8 cellular contexts compared by ENCODE assay signal in genomic region chr6:26659042-26659359, GRCh38. TPM values are rescaled to one million over a fixed set of nuclear protein-coding genes. Genes with fewer than 3 reads are reported as not detected.
DNase-seq lines count a peak whose midpoint lies in the region; TF ChIP-seq lines count a peak whose summit lies in the region.

No MANE protein-coding gene starts in this region.

- H3K4me3 Mint-ChIP-seq in nephron progenitor cell, result peak overlapping the region; percentile 86

- peaks cover 4 to 25% (median 20%) of the 10 kb centered on the region in 11 experiments; a peak in 17 of 22 replicates for H3K9me3 ChIP-seq in BLaER1 treated with 17β-estradiol and CSF1 and Interleukin-3, amounts not matched to agents 10 nM and 100 nM (replicated peaks in 1 of 11)
- H3K9me3 ChIP-seq in MG63 (no peaks in the 10 kb centered on the region), ectodermal cell (ENCODE audit: control insufficient read depth, low read length) (no peaks in the 10 kb centered on the region)

- peaks cover 29 to 46% (median 40%) of the 10 kb centered on the region in 11 experiments for H3K36me3 ChIP-seq in BLaER1 treated with 17β-estradiol and CSF1 and Interleukin-3, amounts not matched to agents 10 nM and 100 nM
- H3K36me3 ChIP-seq in MG63 (peaks cover 21% of the 10 kb centered on the region), ectodermal cell (ENCODE audit: control insufficient read depth, insufficient read depth, low read length) (peaks cover 11% of the 10 kb centered on the region)

- peak overlapping the region; percentile 68 to 96 (median 88) for H3K4me2 ChIP-seq in BLaER1 treated with 17β-estradiol and CSF1 and Interleukin-3, amounts not matched to agents 10 nM and 100 nM

- H3K27me3 ChIP-seq in BLaER1 treated with 17β-estradiol and CSF1 and Interleukin-3, amounts not matched to agents 10 nM and 100 nM, result no peaks in the 10 kb centered on the region
- H3K27me3 ChIP-seq in MG63, result no peaks in the 10 kb centered on the region; the same call in 1 of the 2 replicates
- peaks cover 32% of the 10 kb centered on the region for H3K27me3 ChIP-seq in ectodermal cell (ENCODE audit: control insufficient read depth, insufficient read depth, low read length, poor library complexity, severe bottlenecking)

- DNase-seq in MG63 (no peak), nephron progenitor cell (no peak), middle frontal gyrus (ENCODE audit: extremely low spot score, low spot score) (no peak), DMS 273 treated with DMSO at 0.1 percent for 48 hours (lab: John Stamatoyannopoulos, UW) (no peak), NCI-H187 (lab: John Stamatoyannopoulos, UW) (no peak), head of caudate nucleus (no peak)

- H3K9ac ChIP-seq in BLaER1 treated with 17β-estradiol and CSF1 and Interleukin-3, amounts not matched to agents 10 nM and 100 nM, result peak overlapping the region; percentile 77 to 90 (median 85)

- peak overlapping the region; percentile 78 to 86 (median 84) for H3K27ac ChIP-seq in BLaER1 treated with 17β-estradiol and CSF1 and Interleukin-3, amounts not matched to agents 10 nM and 100 nM
- H3K27ac ChIP-seq in ectodermal cell (ENCODE audit: insufficient read depth, low read depth, low read length, poor library complexity, severe bottlenecking), result no peak overlapping the region

- peaks cover 13 to 31% (median 18%) of the 10 kb centered on the region in 10 experiments for H3K4me1 ChIP-seq in BLaER1 treated with 17β-estradiol and CSF1 and Interleukin-3, amounts not matched to agents 10 nM and 100 nM
- peaks cover 8% of the 10 kb centered on the region for H3K4me1 ChIP-seq in ectodermal cell (ENCODE audit: control insufficient read depth, insufficient read depth, low read length)

- peaks cover 44% of the 10 kb centered on the region for H3K36me3 Mint-ChIP-seq in nephron progenitor cell (ENCODE audit: low read depth)

- H3K27me3 Mint-ChIP-seq in nephron progenitor cell (ENCODE audit: low read depth, poor library complexity), result peaks cover 33% of the 10 kb centered on the region

- peak overlapping the region; percentile 62 to 86 (median 82) for H3K4me3 ChIP-seq in BLaER1 treated with 17β-estradiol and CSF1 and Interleukin-3, amounts not matched to agents 10 nM and 100 nM
- H3K4me3 ChIP-seq in MG63 (peak overlapping the region; percentile 81), ectodermal cell (ENCODE audit: insufficient read depth, low read depth, low read length) (peak overlapping the region; percentile 83)

- 0 to 2% methylated on average over 7 of the region's 7 CpGs for WGBS in ectodermal cell, 2 experiments

- H3K27ac Mint-ChIP-seq in nephron progenitor cell, result peak overlapping the region; percentile 41

- intact Hi-C loops in head of caudate nucleus (cut with DNase I), result loop anchor here (2.0 kb wide), 1 partner anchor 62 kb away; the partner anchor contains the start of gene ABT1

- no peak for TF ChIP-seq CTCF in nephron progenitor cell (IDR thresholded peaks at IDR 0.05)

- H3K4me1 Mint-ChIP-seq in nephron progenitor cell, result peaks cover 25% of the 10 kb centered on the region

- peaks cover 0 to 12% (median 0%) of the 10 kb centered on the region in 11 experiments; a peak in 6 of 22 replicates for H4K20me1 ChIP-seq in BLaER1 treated with 17β-estradiol and CSF1 and Interleukin-3, amounts not matched to agents 10 nM and 100 nM

- H3K9me3 Mint-ChIP-seq in nephron progenitor cell, result peaks cover 13% of the 10 kb centered on the region

RNA-seq across cellular contexts. Expression of gene ZNF322, which starts 0.5 kb away (rescaled TPM):
- 9.1 and 11.8 TPM in 2 replicates for total RNA-seq in MG63 (2014; rRNA removed; shearing (Covaris generic); ENCODE audit: low replicate concordance)
- 37.8 TPM for polyA plus RNA-seq in ectodermal cell (2013, experiment 1 of 4)
- 36.6 TPM for polyA plus RNA-seq in ectodermal cell (2013, experiment 2 of 4)
- polyA plus RNA-seq in ectodermal cell (2013, experiment 3 of 4), result 29.2 TPM
- polyA plus RNA-seq in ectodermal cell (2013, experiment 4 of 4), result 36.3 TPM
